ENCODE assay signal across 8 cellular contexts in genomic region chr3:25662921-25663320, GRCh38. TPM values are rescaled to one million over a fixed set of nuclear protein-coding genes. Genes with fewer than 3 reads are reported as not detected.
DNase-seq lines count a peak whose midpoint lies in the region; ATAC-seq and TF ChIP-seq lines count a peak whose summit lies in the region.

No MANE protein-coding gene starts in this region.

- TF ChIP-seq CTCF in brain microvascular endothelial cell (IDR thresholded peaks at IDR 0.05; ENCODE audit: low read depth, low read length, missing control alignments) = no peak
- no peak for TF ChIP-seq CTCF in type B pancreatic cell (conservative IDR thresholded peaks at IDR 0.05)
- no peak for TF ChIP-seq CTCF in RWPE1 (conservative IDR thresholded peaks at IDR 0.05; ENCODE audit: low read depth)

- no peak for DNase-seq in activated naive CD4-positive, alpha-beta T cell treated with anti-CD3 and anti-CD28 coated beads, Interleukin-2, amount 50 U/mL, for 72 hours (ENCODE audit: low spot score in 2 of 2)
- no peak for DNase-seq in brain microvascular endothelial cell
- DNase-seq in medulla oblongata (ENCODE audit: extremely low spot score) = peak; percentile 31
- no peak for DNase-seq in type B pancreatic cell (ENCODE audit: extremely low spot score, unreplicated experiment)
- DNase-seq in NCI-H2107 (lab: John Stamatoyannopoulos, UW) = no peak
- no peak for DNase-seq in RWPE1 (ENCODE audit: low spot score)

- peak overlapping the region; percentile 90 for H3K4me3 Mint-ChIP-seq in activated naive CD4-positive, alpha-beta T cell treated with anti-CD3 and anti-CD28 coated beads, Interleukin-2, amount 50 U/mL, for 24 hours
- H3K4me3 Mint-ChIP-seq in type B pancreatic cell = peak overlapping the region; percentile 97

- H3K27ac Mint-ChIP-seq in activated naive CD4-positive, alpha-beta T cell treated with anti-CD3 and anti-CD28 coated beads, Interleukin-2, amount 50 U/mL, for 24 hours = peak overlapping the region; percentile 99
- peak overlapping the region in 1 of 2 donors; percentile 97 for H3K27ac Mint-ChIP-seq in activated naive CD4-positive, alpha-beta T cell treated with anti-CD3 and anti-CD28 coated beads, Interleukin-2, amount 50 U/mL, for 72 hours
- peak overlapping the region; percentile 97 for H3K27ac Mint-ChIP-seq in type B pancreatic cell

- no peaks in the 10 kb centered on the region for H3K27me3 Mint-ChIP-seq in activated naive CD4-positive, alpha-beta T cell treated with anti-CD3 and anti-CD28 coated beads, Interleukin-2, amount 50 U/mL, for 24 hours
- H3K27me3 Mint-ChIP-seq in type B pancreatic cell = no peaks in the 10 kb centered on the region

- POLR2A ChIA-PET in RWPE1 (lab: Yijun Ruan, JAX; ENCODE audit: low non-redundant PET) = no interaction called here

- H3K4me3 ChIP-seq in brain microvascular endothelial cell (ENCODE audit: low read depth, low read length) = peak overlapping the region; percentile 86

- no peaks in the 10 kb centered on the region for H3K36me3 ChIP-seq in brain microvascular endothelial cell (replicated peaks)

- CTCF ChIA-PET in RWPE1 (lab: Yijun Ruan, JAX) = interaction anchor here (0.7 kb wide), 1 partner anchor 27 kb away, joined by 4 read pairs; no protein-coding TSS in a partner anchor

- H3K27ac ChIP-seq in brain microvascular endothelial cell = peak overlapping the region; percentile 91
- no peak overlapping the region for H3K27ac ChIP-seq in RWPE1

- in situ Hi-C loops in brain microvascular endothelial cell (cut with HindIII; ENCODE audit: low pct_ligation_motif_present, low sequenced_read_pairs) = no loop called here

- H3K4me1 Mint-ChIP-seq in activated naive CD4-positive, alpha-beta T cell treated with anti-CD3 and anti-CD28 coated beads, Interleukin-2, amount 50 U/mL, for 24 hours = peaks cover 70% of the 10 kb centered on the region
- H3K4me1 Mint-ChIP-seq in type B pancreatic cell (ENCODE audit: unreplicated experiment) = peaks cover 46% of the 10 kb centered on the region

- H3K9me3 Mint-ChIP-seq in activated naive CD4-positive, alpha-beta T cell treated with anti-CD3 and anti-CD28 coated beads, Interleukin-2, amount 50 U/mL, for 24 hours = no peaks in the 10 kb centered on the region
- H3K9me3 Mint-ChIP-seq in activated naive CD4-positive, alpha-beta T cell treated with anti-CD3 and anti-CD28 coated beads, Interleukin-2, amount 50 U/mL, for 72 hours = no peaks in the 10 kb centered on the region
- no peaks in the 10 kb centered on the region for H3K9me3 Mint-ChIP-seq in type B pancreatic cell

- H3K36me3 Mint-ChIP-seq in activated naive CD4-positive, alpha-beta T cell treated with anti-CD3 and anti-CD28 coated beads, Interleukin-2, amount 50 U/mL, for 24 hours = peaks cover 5% of the 10 kb centered on the region
- H3K36me3 Mint-ChIP-seq in activated naive CD4-positive, alpha-beta T cell treated with anti-CD3 and anti-CD28 coated beads, Interleukin-2, amount 50 U/mL, for 72 hours = peaks cover 12 to 20% of the 10 kb centered on the region in 2 donors
- peaks cover 8% of the 10 kb centered on the region for H3K36me3 Mint-ChIP-seq in type B pancreatic cell

- no peak for ATAC-seq in activated naive CD4-positive, alpha-beta T cell treated with anti-CD3 and anti-CD28 coated beads, Interleukin-2, amount 50 U/mL, for 72 hours
- no peak for ATAC-seq in HG03342 (IDR thresholded peaks at IDR 0.05; ENCODE audit: unreplicated experiment)

- no peaks in the 10 kb centered on the region for H3K27me3 ChIP-seq in brain microvascular endothelial cell (replicated peaks)

RNA-seq across cellular contexts. Expression of gene TOP2B, which starts 1.8 kb away (rescaled TPM):
- total RNA-seq in activated naive CD4-positive, alpha-beta T cell treated with anti-CD3 and anti-CD28 coated beads, Interleukin-2, amount 50 U/mL, for 72 hours = 100 to 1,000 TPM in 1 of 2 donors, 10 to 100 TPM in 1; 93.8 to 125 TPM
- 106 and 198 TPM in 2 replicates for total RNA-seq in type B pancreatic cell (ENCODE audit: low replicate concordance)
